In genomic region chr3:126269360-126269759, GRCh38 we compare ENCODE assay signal across 1 cellular context.
TF ChIP-seq lines count a peak whose summit lies in the region.

No MANE protein-coding gene starts in this region.

TF ChIP-seq in H1, 55 proteins besides CTCF, POLR2A, EP300 and RAD21:
- no peak for TF ChIP-seq CHD2 (IDR thresholded peaks at IDR 0.05; ENCODE audit: low read length)
- no peak for TF ChIP-seq POLR2AphosphoS5 (IDR thresholded peaks at IDR 0.05; ENCODE audit: low read depth, low read length)
- peak; percentile 68 for TF ChIP-seq CREB1 (IDR thresholded peaks at IDR 0.05)
- TF ChIP-seq JUND (IDR thresholded peaks at IDR 0.05; ENCODE audit: low read length): peak; percentile 41; the same call in 1 of the 2 replicates
